Comparison of ENCODE assay signal across 15 cellular contexts in the genomic region with DNA sequence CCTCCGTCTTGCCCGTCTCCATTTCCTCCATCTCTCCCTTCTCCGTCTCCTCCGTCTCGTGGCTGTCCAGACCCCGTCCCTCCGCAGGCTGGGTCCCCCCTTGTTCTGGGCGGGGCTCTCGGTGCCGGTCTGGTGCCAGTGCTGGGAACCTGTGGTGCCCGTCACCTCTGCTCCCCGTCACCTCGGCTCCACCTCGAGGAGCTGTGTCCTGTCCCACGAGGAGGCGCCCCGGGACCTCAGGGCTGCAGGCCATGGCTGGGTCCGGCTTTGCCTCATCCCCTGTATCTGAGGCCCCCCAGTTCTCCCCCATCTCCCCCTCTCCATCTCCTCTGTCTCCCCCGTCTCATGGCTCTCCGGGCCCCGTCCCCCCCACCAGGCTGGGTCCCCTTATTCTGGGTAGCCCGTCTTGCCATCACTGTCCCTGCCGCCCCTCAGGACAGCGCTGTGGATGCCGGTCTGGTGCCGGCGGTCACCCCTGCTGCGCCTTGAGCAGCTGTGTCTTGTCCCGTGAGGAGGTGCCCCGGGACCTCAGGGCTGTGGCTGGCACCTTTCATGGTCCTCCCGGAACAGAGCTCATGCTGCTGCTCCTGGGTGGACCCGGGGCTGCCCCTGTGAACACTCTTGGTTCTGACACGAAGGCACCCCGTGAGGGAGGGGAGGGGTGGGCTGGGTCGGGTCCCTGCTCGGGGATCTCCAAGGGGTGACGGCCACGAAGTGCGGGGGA. TPM values are rescaled to one million over a fixed set of nuclear protein-coding genes. Genes with fewer than 3 reads are reported as not detected.
DNase-seq lines count a peak whose midpoint lies in the region; ATAC-seq and TF ChIP-seq lines count a peak whose summit lies in the region.
"Had no signal": no experiment of that assay in that cellular context is flagged by ENCODE, and none has a peak within 500 bp of the region (broad histone marks: within the 10 kb centered on the region; RNA-seq: fewer than 3 reads in every experiment).

No MANE protein-coding gene starts in this region.

- no peak overlapping the region for H2AFZ ChIP-seq in osteoblast (ENCODE audit: low read length)

- peaks cover 7 to 47% (median 41%) of the 10 kb centered on the region in 11 experiments; a peak in 19 of 22 replicates for H3K36me3 ChIP-seq in BLaER1 treated with 17β-estradiol and CSF1 and Interleukin-3, amounts not matched to agents 10 nM and 100 nM
- H3K36me3 ChIP-seq in HUES48 (ENCODE audit: control insufficient read depth, insufficient read depth, low read length), result peaks cover 21% of the 10 kb centered on the region
- H3K36me3 ChIP-seq in osteoblast (ENCODE audit: insufficient read depth, low read length), result no peaks in the 10 kb centered on the region

- no peak for TF ChIP-seq CTCF in osteoblast (IDR thresholded peaks at IDR 0.05; ENCODE audit: extremely low read depth, low read depth, low read length)

- intact Hi-C loops in left cardiac atrium (cut with DNase I), result no loop called here

- H3K4me1 ChIP-seq in BLaER1 treated with 17β-estradiol and CSF1 and Interleukin-3, amounts not matched to agents 10 nM and 100 nM, result peaks cover 9 to 16% (median 11%) of the 10 kb centered on the region in 10 experiments; a peak in 16 of 20 replicates
- peaks cover 4% of the 10 kb centered on the region; the same call in 1 of the 2 replicates for H3K4me1 ChIP-seq in HUES48 (ENCODE audit: control insufficient read depth, insufficient read depth, low read length)
- H3K4me1 ChIP-seq in osteoblast (ENCODE audit: insufficient read depth, low read length), result no peaks in the 10 kb centered on the region
- H3K4me1 ChIP-seq: SJCRH30 had no signal

- ATAC-seq in left cardiac atrium (peak; percentile 19 to 23), HG03039 (IDR thresholded peaks at IDR 0.05; ENCODE audit: unreplicated experiment) (no peak), GM18502 (IDR thresholded peaks at IDR 0.05; ENCODE audit: poor library complexity, unreplicated experiment) (no peak)

- no peaks in the 10 kb centered on the region for H3K79me2 ChIP-seq in osteoblast (ENCODE audit: insufficient read depth, low read length)

- peak overlapping the region in 5 of 10 experiments; percentile 15 to 46 (median 29); a peak in 5 of 20 replicates for H3K4me3 ChIP-seq in BLaER1 treated with 17β-estradiol and CSF1 and Interleukin-3, amounts not matched to agents 10 nM and 100 nM
- H3K4me3 ChIP-seq in HUES48 (ENCODE audit: low read depth, low read length), result peak overlapping the region; percentile 52
- H3K4me3 ChIP-seq in osteoblast (ENCODE audit: insufficient read depth, low read length), result peak overlapping the region; percentile 50
- H3K4me3 ChIP-seq: SJCRH30 had no signal

- peaks cover 14 to 22% (median 18%) of the 10 kb centered on the region in 11 experiments for H3K27me3 ChIP-seq in BLaER1 treated with 17β-estradiol and CSF1 and Interleukin-3, amounts not matched to agents 10 nM and 100 nM
- H3K27me3 ChIP-seq in HUES48 (ENCODE audit: control insufficient read depth, insufficient read depth, low read length) (no peaks in the 10 kb centered on the region), osteoblast (ENCODE audit: insufficient read depth, low read length) (no peaks in the 10 kb centered on the region)
- H3K27me3 ChIP-seq: SJCRH30 had no signal

- peak overlapping the region in 8 of 11 experiments; percentile 6 to 60 (median 36); a peak in 4 of 22 replicates for H3K9ac ChIP-seq in BLaER1 treated with 17β-estradiol and CSF1 and Interleukin-3, amounts not matched to agents 10 nM and 100 nM
- peak overlapping the region; percentile 22 for H3K9ac ChIP-seq in HUES48 (ENCODE audit: low read depth, low read length)

- peak; percentile 13 for DNase-seq in left cardiac atrium
- DNase-seq in osteoblast (ENCODE audit: insufficient read length, low spot score, missing footprints), result peak; percentile 90
- no peak for DNase-seq in inferior parietal cortex (ENCODE audit: extremely low spot score)
- DNase-seq in NCI-H69 (lab: John Stamatoyannopoulos, UW), result no peak
- DNase-seq: activated T-cell treated with anti-CD3 and anti-CD28 coated beads, Interleukin-2, amount 50 U/mL, for 48 hours; central memory CD4-positive, alpha-beta T cell; esophagus squamous epithelium; immature natural killer cell; NCI-H510A treated with DMSO at 0.1 percent for 48 hours; SJCRH30; stimulated activated CD4-positive, alpha-beta T cell treated with anti-CD3 and anti-CD28 coated beads, Interleukin-1b, Interleukin-23, amount 100 ng/mL, for 48 hours had no signal

- peak overlapping the region; percentile 56 to 77 (median 66) for H3K4me2 ChIP-seq in BLaER1 treated with 17β-estradiol and CSF1 and Interleukin-3, amounts not matched to agents 10 nM and 100 nM
- peak overlapping the region; percentile 73 for H3K4me2 ChIP-seq in osteoblast (ENCODE audit: insufficient read depth, low read length)

- H4K20me1 ChIP-seq in BLaER1 treated with 17β-estradiol and CSF1 and Interleukin-3, amounts not matched to agents 10 nM and 100 nM, result peaks cover 0 to 16% (median 0%) of the 10 kb centered on the region in 11 experiments; a peak in 5 of 22 replicates
- H4K20me1 ChIP-seq in osteoblast (ENCODE audit: insufficient read depth, low read length), result no peaks in the 10 kb centered on the region

- no peak overlapping the region for H3K27ac ChIP-seq in BLaER1 treated with 17β-estradiol and CSF1 and Interleukin-3, amounts not matched to agents 10 nM and 100 nM
- H3K27ac ChIP-seq in HUES48 (ENCODE audit: low read depth, low read length) (no peak overlapping the region), osteoblast (ENCODE audit: low read depth, low read length) (no peak overlapping the region)
- H3K27ac ChIP-seq: esophagus squamous epithelium, SJCRH30 had no signal

- H3K9me3 ChIP-seq in BLaER1 treated with 17β-estradiol and CSF1 and Interleukin-3, amounts not matched to agents 10 nM and 100 nM (replicated peaks in 1 of 11), result peaks cover 0 to 12% (median 0%) of the 10 kb centered on the region in 11 experiments; a peak in 3 of 22 replicates
- no peaks in the 10 kb centered on the region for H3K9me3 ChIP-seq in HUES48 (ENCODE audit: control insufficient read depth, insufficient read depth, low read length)
- no peaks in the 10 kb centered on the region for H3K9me3 ChIP-seq in osteoblast (ENCODE audit: low read depth, low read length)
- H3K9me3 ChIP-seq: esophagus squamous epithelium, SJCRH30 had no signal

RNA-seq across cellular contexts. Expression of gene GTPBP6, which starts 13.3 kb away (rescaled TPM):
- 10 to 100 TPM; 48.0 to 55.6 TPM for total RNA-seq in left cardiac atrium
- 34.2 and 34.4 TPM in 2 replicates for total RNA-seq in osteoblast

RNA-seq across cellular contexts. Expression of gene PLCXD1, which starts 50.8 kb away (rescaled TPM):
- total RNA-seq in left cardiac atrium (10 to 100 TPM in 1 of 2 donors, 1 to 10 TPM in 1; 2.9 to 13.7 TPM), osteoblast (3.3 and 4.1 TPM in 2 replicates)

RNA-seq across cellular contexts. Expression of gene PPP2R3B, which starts 54.8 kb away (rescaled TPM):
- total RNA-seq in left cardiac atrium (100 to 1,000 TPM; 104 to 114 TPM), osteoblast (10.3 and 13.4 TPM in 2 replicates)

Comparison
In these comparisons a context has a peak if more than half of its experiments do, and no peak if none do; other contexts are left out.
1. ATAC-seq: peak in left cardiac atrium (2 of 2); none in HG03039 (single experiment) and GM18502 (single experiment).
2. DNase-seq: peak in left cardiac atrium (single experiment) and osteoblast (single experiment); none in inferior parietal cortex (single experiment) and NCI-H69 (single experiment).